8 cellular contexts compared by ENCODE assay signal in genomic region chr17:75096082-75096625, GRCh38. TPM values are rescaled to one million over a fixed set of nuclear protein-coding genes. Genes with fewer than 3 reads are reported as not detected.
DNase-seq lines count a peak whose midpoint lies in the region; ATAC-seq and TF ChIP-seq lines count a peak whose summit lies in the region.

No MANE protein-coding gene starts in this region.

- in situ Hi-C loops in HAP-1 (cut with MboI; ENCODE audit: low sequenced_read_pairs) (no loop called here), G401 (cut with HindIII; ENCODE audit: low sequenced_read_pairs) (no loop called here)

- H3K36me3 ChIP-seq in HAP-1 (replicated peaks), result peaks cover 2% of the 10 kb centered on the region; the same call in 1 of the 2 replicates
- H3K36me3 ChIP-seq in heart left ventricle, result peaks cover 0 to 31% (median 14%) of the 10 kb centered on the region in 9 donors
- no peaks in the 10 kb centered on the region for H3K36me3 ChIP-seq in skeletal muscle satellite cell (ENCODE audit: insufficient read depth, low read length)

- peak in 1 of 2 donors; percentile 10 for TF ChIP-seq POLR2A in heart left ventricle (IDR thresholded peaks at IDR 0.05)

- no peaks in the 10 kb centered on the region for H3K27me3 ChIP-seq in HAP-1 (ENCODE audit: low read depth)
- no peaks in the 10 kb centered on the region for H3K27me3 ChIP-seq in heart left ventricle
- H3K27me3 ChIP-seq in skeletal muscle satellite cell (ENCODE audit: control insufficient read depth, insufficient read depth, low read length), result peaks cover 3% of the 10 kb centered on the region
- H3K27me3 ChIP-seq in dorsolateral prefrontal cortex, result no peaks in the 10 kb centered on the region

- peak overlapping the region in 10 of 12 donors; percentile 9 to 78 (median 50) for H3K27ac ChIP-seq in heart left ventricle
- H3K27ac ChIP-seq in dorsolateral prefrontal cortex, result no peak overlapping the region

- no peaks in the 10 kb centered on the region for H3K9me3 ChIP-seq in HAP-1
- H3K9me3 ChIP-seq in heart left ventricle, result no peaks in the 10 kb centered on the region
- no peaks in the 10 kb centered on the region for H3K9me3 ChIP-seq in skeletal muscle satellite cell (replicated peaks; ENCODE audit: low read length)

- WGBS in heart left ventricle, 4 donors, result 24 to 41% (median 29%) methylated on average over 11 to 14 of the region's 14 CpGs

- H3K4me1 ChIP-seq in HAP-1 (peaks cover 24% of the 10 kb centered on the region), heart left ventricle (peaks cover 0 to 18% (median 13%) of the 10 kb centered on the region in 12 donors), skeletal muscle satellite cell (ENCODE audit: control insufficient read depth, insufficient read depth, low read length) (peaks cover 10% of the 10 kb centered on the region)

- peak overlapping the region; percentile 50 for H3K4me2 ChIP-seq in skeletal muscle satellite cell (ENCODE audit: low read length)

- intact Hi-C loops in heart left ventricle (cut with DNase I) (no loop called here), dorsolateral prefrontal cortex (cut with DNase I) (no loop called here)

- H3K4me3 ChIP-seq in HAP-1 (no peak overlapping the region), heart left ventricle (peak overlapping the region in 1 of 12 donors; percentile 15), skeletal muscle satellite cell (ENCODE audit: low read length) (peak overlapping the region; percentile 27), dorsolateral prefrontal cortex (no peak overlapping the region)

- peak; percentile 79 to 95 (median 90) for ATAC-seq in heart left ventricle

- peak; percentile 22 to 68 for DNase-seq in HAP-1 (ENCODE audit: low spot score in 2 of 2)
- peak; percentile 97 for DNase-seq in SW480 (ENCODE audit: low spot score)
- peak; percentile 73 to 83 (median 78) for DNase-seq in heart left ventricle
- no peak for DNase-seq in SK-N-DZ (ENCODE audit: low spot score)
- DNase-seq in DMS 273 (lab: John Stamatoyannopoulos, UW; ENCODE audit: unreplicated experiment), result no peak
- no peak for DNase-seq in dorsolateral prefrontal cortex
- no peak for DNase-seq in G401 (ENCODE audit: low spot score)

- TF ChIP-seq CTCF in heart left ventricle (IDR thresholded peaks at IDR 0.05), result no peak
- no peak for TF ChIP-seq CTCF in dorsolateral prefrontal cortex (IDR thresholded peaks at IDR 0.05 in 54 of 56, conservative IDR thresholded peaks at IDR 0.05 in 2 of 56; ENCODE audit: low read depth in 1 of 56, partially characterized antibody in 56 of 56)

- H3K9ac ChIP-seq in skeletal muscle satellite cell (ENCODE audit: low read depth, low read length), result no peak overlapping the region

RNA-seq across cellular contexts. Expression of gene SLC16A5, which starts 8.4 kb away (rescaled TPM):
- 10 to 100 TPM in 6 of 9 donors, 1 to 10 TPM in 3; 4.8 to 23.3 (median 11.1) TPM for total RNA-seq in heart left ventricle
- polyA plus RNA-seq in heart left ventricle, result 1 to 10 TPM; 4.3 to 7.8 TPM
- total RNA-seq in skeletal muscle satellite cell (2012; rRNA removed), result 4.6 and 5.7 TPM in 2 replicates
- not detected in 2 replicates for polyA plus RNA-seq in SK-N-DZ (2014; cell fraction: cytosol; rRNA removed)
- 0.72 and 3.3 TPM in 2 replicates for polyA plus RNA-seq in SK-N-DZ (2014; cell fraction: nucleus; rRNA removed)
- 1 to 10 TPM in 55 of 120 experiments, under 1 TPM in 57, not detected in 8; 0.33 to 3.1 (median 0.98) TPM for total RNA-seq in dorsolateral prefrontal cortex
- total RNA-seq in G401 (2014; rRNA removed; shearing (Covaris generic)), result 11.0 and 25.5 TPM in 2 replicates

RNA-seq across cellular contexts. Expression of gene ARMC7, which starts 13.6 kb away (rescaled TPM):
- total RNA-seq in heart left ventricle, result 1 to 10 TPM; 3.9 to 7.9 (median 5.2) TPM
- polyA plus RNA-seq in heart left ventricle, result 1 to 10 TPM; 4.9 to 7.1 TPM
- 1.5 and 2.3 TPM in 2 replicates for total RNA-seq in skeletal muscle satellite cell (2012; rRNA removed)
- 4.0 and 7.4 TPM in 2 replicates for polyA plus RNA-seq in SK-N-DZ (2014; cell fraction: cytosol; rRNA removed)
- 2.3 and 3.0 TPM in 2 replicates for polyA plus RNA-seq in SK-N-DZ (2014; cell fraction: nucleus; rRNA removed)
- total RNA-seq in dorsolateral prefrontal cortex, result 10 to 100 TPM in 86 of 120 experiments, 1 to 10 TPM in 34; 7.0 to 16.8 (median 11.3) TPM
- 10.5 and 13.6 TPM in 2 replicates for total RNA-seq in G401 (2014; rRNA removed; shearing (Covaris generic))

RNA-seq across cellular contexts. Expression of gene NT5C, which starts 35.4 kb away (rescaled TPM):
- 10 to 100 TPM; 15.9 to 56.0 (median 22.8) TPM for total RNA-seq in heart left ventricle
- polyA plus RNA-seq in heart left ventricle, result 10 to 100 TPM; 29.0 to 45.7 TPM
- total RNA-seq in skeletal muscle satellite cell (2012; rRNA removed), result 56.5 and 75.1 TPM in 2 replicates
- polyA plus RNA-seq in SK-N-DZ (2014; cell fraction: cytosol; rRNA removed), result 134 and 151 TPM in 2 replicates
- 591 and 629 TPM in 2 replicates for polyA plus RNA-seq in SK-N-DZ (2014; cell fraction: nucleus; rRNA removed)
- 10 to 100 TPM in 118 of 120 experiments, 1 to 10 TPM in 2; 7.5 to 35.9 (median 18.9) TPM for total RNA-seq in dorsolateral prefrontal cortex
- 104 and 142 TPM in 2 replicates for total RNA-seq in G401 (2014; rRNA removed; shearing (Covaris generic))

RNA-seq across cellular contexts. Expression of gene KCTD2, which starts 49.1 kb away (rescaled TPM):
- 10 to 100 TPM; 19.8 to 37.7 (median 31.5) TPM for total RNA-seq in heart left ventricle
- polyA plus RNA-seq in heart left ventricle, result 10 to 100 TPM; 15.7 to 38.7 TPM
- total RNA-seq in skeletal muscle satellite cell (2012; rRNA removed), result 10.4 and 10.5 TPM in 2 replicates
- 27.4 and 27.6 TPM in 2 replicates for polyA plus RNA-seq in SK-N-DZ (2014; cell fraction: cytosol; rRNA removed)
- 21.8 and 22.6 TPM in 2 replicates for polyA plus RNA-seq in SK-N-DZ (2014; cell fraction: nucleus; rRNA removed)
- total RNA-seq in dorsolateral prefrontal cortex, result 100 to 1,000 TPM in 7 of 120 experiments, 10 to 100 TPM in 113; 52.5 to 122 (median 79.8) TPM
- 26.8 and 27.8 TPM in 2 replicates for total RNA-seq in G401 (2014; rRNA removed; shearing (Covaris generic))

RNA-seq across cellular contexts. Expression of gene ATP5PD, which starts 49.4 kb away (rescaled TPM):
- total RNA-seq in heart left ventricle, result 1,000 to 10,000 TPM in 1 of 9 donors, 100 to 1,000 TPM in 8; 597 to 1,208 (median 875) TPM
- polyA plus RNA-seq in heart left ventricle, result 1,000 to 10,000 TPM in 1 of 2 donors, 100 to 1,000 TPM in 1; 725 to 2,623 TPM
- 421 and 460 TPM in 2 replicates for total RNA-seq in skeletal muscle satellite cell (2012; rRNA removed)
- 372 and 412 TPM in 2 replicates for polyA plus RNA-seq in SK-N-DZ (2014; cell fraction: cytosol; rRNA removed)
- 318 and 350 TPM in 2 replicates for polyA plus RNA-seq in SK-N-DZ (2014; cell fraction: nucleus; rRNA removed)
- 100 to 1,000 TPM; 142 to 353 (median 254) TPM for total RNA-seq in dorsolateral prefrontal cortex
- 206 and 238 TPM in 2 replicates for total RNA-seq in G401 (2014; rRNA removed; shearing (Covaris generic))

Comparison
In these comparisons a context has a peak if more than half of its experiments do, and no peak if none do; other contexts are left out.
1. DNase-seq: peak in HAP-1 (2 of 2), SW480 (single experiment) and heart left ventricle (5 of 5); none in SK-N-DZ (single experiment), DMS 273 (single experiment), dorsolateral prefrontal cortex (0 of 10) and G401 (single experiment).
2. H3K27ac ChIP-seq: peak in heart left ventricle (10 of 12); none in dorsolateral prefrontal cortex (0 of 59).